ENCODE assay signal across 8 cellular contexts in the genomic region with DNA sequence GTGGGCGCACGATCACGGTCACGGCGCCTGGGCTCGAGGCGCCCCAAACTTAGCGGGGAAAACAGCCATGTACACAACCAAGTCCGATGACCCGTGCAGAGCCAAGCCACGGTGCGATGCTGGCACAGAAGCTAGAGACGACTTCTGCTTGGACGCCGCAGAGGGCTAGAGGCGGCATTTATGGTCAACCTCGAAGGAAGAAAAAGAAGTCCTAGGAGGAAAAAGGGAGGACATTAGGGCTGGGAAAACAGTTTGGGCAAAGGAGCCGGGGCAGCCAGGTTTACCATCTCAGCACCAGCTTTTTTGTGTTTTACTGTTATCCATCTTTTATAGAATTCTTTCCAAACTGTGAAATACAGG. TPM values are rescaled to one million over a fixed set of nuclear protein-coding genes. Genes with fewer than 3 reads are reported as not detected.
A peak's percentile ranks its signal among the peaks of the same experiment; 100 is the strongest.
DNase-seq lines count a peak whose midpoint lies in the region; ATAC-seq and TF ChIP-seq lines count a peak whose summit lies in the region.

No MANE protein-coding gene starts in this region.

- peaks cover 9% of the 10 kb centered on the region for H3K4me1 ChIP-seq in upper lobe of right lung

- no peaks in the 10 kb centered on the region for H3K27me3 ChIP-seq in upper lobe of right lung

- H3K27ac ChIP-seq in upper lobe of right lung: peak overlapping the region; percentile 63

- no peak for TF ChIP-seq CTCF in astrocyte of the spinal cord (IDR thresholded peaks at IDR 0.05; ENCODE audit: low read depth, low read length)
- no peak for TF ChIP-seq CTCF in upper lobe of right lung (IDR thresholded peaks at IDR 0.05)

- H3K4me3 Mint-ChIP-seq in activated naive CD4-positive, alpha-beta T cell treated with anti-CD3 and anti-CD28 coated beads for 36 hours: peak overlapping the region; percentile 79
- peak overlapping the region; percentile 89 for H3K4me3 Mint-ChIP-seq in memory B cell

- no peaks in the 10 kb centered on the region for H3K9me3 ChIP-seq in upper lobe of right lung

- H3K27me3 Mint-ChIP-seq in activated naive CD4-positive, alpha-beta T cell treated with anti-CD3 and anti-CD28 coated beads for 36 hours (ENCODE audit: low read depth): no peaks in the 10 kb centered on the region
- H3K27me3 Mint-ChIP-seq in memory B cell: no peaks in the 10 kb centered on the region

- H3K27ac Mint-ChIP-seq in activated naive CD4-positive, alpha-beta T cell treated with anti-CD3 and anti-CD28 coated beads for 36 hours: peak overlapping the region; percentile 60
- peak overlapping the region; percentile 71 for H3K27ac Mint-ChIP-seq in memory B cell

- H3K4me1 Mint-ChIP-seq in activated naive CD4-positive, alpha-beta T cell treated with anti-CD3 and anti-CD28 coated beads for 36 hours (ENCODE audit: low read depth): peaks cover 23% of the 10 kb centered on the region
- peaks cover 10% of the 10 kb centered on the region for H3K4me1 Mint-ChIP-seq in memory B cell

- CTCF ChIA-PET in activated naive CD4-positive, alpha-beta T cell treated with anti-CD3 and anti-CD28 coated beads for 36 hours (lab: Charles Lee): interaction anchor here (0.5 to 1.7 kb wide), 4 partner anchors 9 to 355 kb away, joined by 3 to 8 read pairs (median 4); no protein-coding TSS in a partner anchor

- H3K36me3 ChIP-seq in upper lobe of right lung: no peaks in the 10 kb centered on the region

- intact Hi-C loops in activated naive CD4-positive, alpha-beta T cell treated with anti-CD3 and anti-CD28 coated beads for 36 hours (cut with micrococcal nuclease): loop anchor here (5.0 kb wide), 2 partner anchors 573 to 702 kb away; a partner anchor contains a TSS
- intact Hi-C loops in upper lobe of right lung (cut with DNase I): no loop called here

- DNase-seq in activated naive CD4-positive, alpha-beta T cell treated with anti-CD3 and anti-CD28 coated beads for 36 hours: no peak
- no peak for DNase-seq in activated naive CD4-positive, alpha-beta T cell treated with Interleukin-2 at 50 U/mL for 16 hours
- DNase-seq in astrocyte of the spinal cord (ENCODE audit: low read depth, low spot score) (peak; percentile 38), memory B cell (ENCODE audit: low spot score in 2 of 2) (no peak), upper lobe of right lung (no peak), NCI-H510A (lab: John Stamatoyannopoulos, UW) (no peak), NCI-H1417 treated with DMSO at 0.1 percent for 48 hours (lab: John Stamatoyannopoulos, UW) (no peak), HuH-7 (ENCODE audit: low spot score) (no peak)

- H3K4me3 ChIP-seq in astrocyte of the spinal cord (ENCODE audit: low read depth, low read length) (peak overlapping the region; percentile 46), upper lobe of right lung (peak overlapping the region; percentile 80)

- in situ Hi-C loops in astrocyte of the spinal cord (cut with HindIII; ENCODE audit: low sequenced_read_pairs): no loop called here

- H3K9me3 Mint-ChIP-seq in activated naive CD4-positive, alpha-beta T cell treated with anti-CD3 and anti-CD28 coated beads for 36 hours: no peaks in the 10 kb centered on the region
- no peaks in the 10 kb centered on the region for H3K9me3 Mint-ChIP-seq in memory B cell

- no peaks in the 10 kb centered on the region for H3K36me3 Mint-ChIP-seq in activated naive CD4-positive, alpha-beta T cell treated with anti-CD3 and anti-CD28 coated beads for 36 hours (ENCODE audit: low read depth)
- H3K36me3 Mint-ChIP-seq in memory B cell: no peaks in the 10 kb centered on the region

- ATAC-seq in memory B cell (ENCODE audit: low read depth): no peak
- no peak for ATAC-seq in upper lobe of right lung

RNA-seq across cellular contexts. Expression of a gene that starts 0.6 kb away (rescaled TPM):
- total RNA-seq in activated naive CD4-positive, alpha-beta T cell treated with anti-CD3 and anti-CD28 coated beads for 36 hours: 10 to 100 TPM; 27.2 to 27.6 TPM
- total RNA-seq in upper lobe of right lung: 18.1 TPM
